ENCODE assay signal across 1 cellular context in the genomic region with DNA sequence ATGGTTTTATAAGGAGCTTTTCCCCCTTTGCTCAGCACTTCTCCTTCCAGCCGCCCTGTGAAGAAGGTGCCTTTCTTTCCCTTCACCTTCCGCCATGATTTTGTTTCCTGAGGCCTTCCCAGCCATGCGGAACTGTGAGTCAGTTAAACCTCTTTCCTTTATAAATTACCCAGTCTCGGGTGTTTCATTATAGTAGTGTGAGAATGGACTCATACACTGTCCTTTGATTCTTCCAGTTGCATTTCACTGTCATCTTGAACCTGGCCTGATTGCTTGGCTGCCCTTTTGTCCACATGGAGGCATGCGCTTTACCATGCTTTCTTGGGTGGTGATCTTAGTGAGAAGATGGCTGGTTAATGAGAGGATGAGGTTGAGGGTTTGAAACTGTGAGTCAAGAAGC.
A peak's percentile ranks its signal among the peaks of the same experiment; 100 is the strongest.
TF ChIP-seq lines count a peak whose summit lies in the region.

No MANE protein-coding gene starts in this region.

TF ChIP-seq in K562, 482 proteins besides CTCF, POLR2A, EP300 and RAD21:
- TF ChIP-seq KAT7 (CRISPR knock-in tag; IDR thresholded peaks at IDR 0.05; ENCODE audit: borderline replicate concordance), result no peak
- TF ChIP-seq, protein P1, sequence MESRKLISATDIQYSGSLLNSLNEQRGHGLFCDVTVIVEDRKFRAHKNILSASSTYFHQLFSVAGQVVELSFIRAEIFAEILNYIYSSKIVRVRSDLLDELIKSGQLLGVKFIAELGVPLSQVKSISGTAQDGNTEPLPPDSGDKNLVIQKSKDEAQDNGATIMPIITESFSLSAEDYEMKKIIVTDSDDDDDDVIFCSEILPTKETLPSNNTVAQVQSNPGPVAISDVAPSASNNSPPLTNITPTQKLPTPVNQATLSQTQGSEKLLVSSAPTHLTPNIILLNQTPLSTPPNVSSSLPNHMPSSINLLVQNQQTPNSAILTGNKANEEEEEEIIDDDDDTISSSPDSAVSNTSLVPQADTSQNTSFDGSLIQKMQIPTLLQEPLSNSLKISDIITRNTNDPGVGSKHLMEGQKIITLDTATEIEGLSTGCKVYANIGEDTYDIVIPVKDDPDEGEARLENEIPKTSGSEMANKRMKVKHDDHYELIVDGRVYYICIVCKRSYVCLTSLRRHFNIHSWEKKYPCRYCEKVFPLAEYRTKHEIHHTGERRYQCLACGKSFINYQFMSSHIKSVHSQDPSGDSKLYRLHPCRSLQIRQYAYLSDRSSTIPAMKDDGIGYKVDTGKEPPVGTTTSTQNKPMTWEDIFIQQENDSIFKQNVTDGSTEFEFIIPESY (CRISPR knock-in tag; IDR thresholded peaks at IDR 0.05), result 0 out of 2 replicates have a peak, but pooled peaks have one; percentile 20
TF ChIP-seq in K562: peak in this region for 1.
